In genomic region chr2:80395251-80395650, GRCh38 we compare ENCODE assay signal across 19 cellular contexts.
"Had no signal": no experiment of that assay in that cellular context is flagged by ENCODE, and none has a peak within 500 bp of the region (broad histone marks: within the 10 kb centered on the region; RNA-seq: fewer than 3 reads in every experiment).

No MANE protein-coding gene starts in this region.

- H3K9me3 ChIP-seq: esophagus muscularis mucosa, gastroesophageal sphincter, heart left ventricle, left lung, lower lobe of right lung, mucosa of descending colon had no signal

- DNase-seq: dermis blood vessel endothelial cell; effector CD4-positive, alpha-beta T cell; effector memory CD4-positive, alpha-beta T cell; foreskin keratinocyte; heart left ventricle; hypothalamus; immature natural killer cell; left cardiac atrium; left lung; left ventricle myocardium superior; lower lobe of right lung; mesenchymal stem cell; mucosa of descending colon; naive B cell had no signal

- H3K27me3 ChIP-seq: dorsolateral prefrontal cortex, esophagus muscularis mucosa, foreskin keratinocyte, gastroesophageal sphincter, heart left ventricle, hepatocyte, left lung had no signal

- H3K4me3 ChIP-seq: coronary artery, dorsolateral prefrontal cortex, esophagus muscularis mucosa, gastroesophageal sphincter, heart left ventricle, hepatocyte, left lung, lower lobe of right lung, mucosa of descending colon had no signal

- ATAC-seq: foreskin keratinocyte, gastroesophageal sphincter, heart left ventricle, left cardiac atrium, left lung, left ventricle myocardium superior, lower lobe of right lung, mucosa of descending colon had no signal

- H3K4me1 ChIP-seq: foreskin keratinocyte, gastroesophageal sphincter, heart left ventricle, left lung, lower lobe of right lung had no signal

- H3K27ac ChIP-seq: coronary artery, dorsolateral prefrontal cortex, esophagus muscularis mucosa, foreskin keratinocyte, gastroesophageal sphincter, heart left ventricle, hepatocyte, left lung, lower lobe of right lung had no signal

- H3K36me3 ChIP-seq: esophagus muscularis mucosa, gastroesophageal sphincter, heart left ventricle, left lung, lower lobe of right lung had no signal
